ENCODE assay signal across 9 cellular contexts in the genomic region with DNA sequence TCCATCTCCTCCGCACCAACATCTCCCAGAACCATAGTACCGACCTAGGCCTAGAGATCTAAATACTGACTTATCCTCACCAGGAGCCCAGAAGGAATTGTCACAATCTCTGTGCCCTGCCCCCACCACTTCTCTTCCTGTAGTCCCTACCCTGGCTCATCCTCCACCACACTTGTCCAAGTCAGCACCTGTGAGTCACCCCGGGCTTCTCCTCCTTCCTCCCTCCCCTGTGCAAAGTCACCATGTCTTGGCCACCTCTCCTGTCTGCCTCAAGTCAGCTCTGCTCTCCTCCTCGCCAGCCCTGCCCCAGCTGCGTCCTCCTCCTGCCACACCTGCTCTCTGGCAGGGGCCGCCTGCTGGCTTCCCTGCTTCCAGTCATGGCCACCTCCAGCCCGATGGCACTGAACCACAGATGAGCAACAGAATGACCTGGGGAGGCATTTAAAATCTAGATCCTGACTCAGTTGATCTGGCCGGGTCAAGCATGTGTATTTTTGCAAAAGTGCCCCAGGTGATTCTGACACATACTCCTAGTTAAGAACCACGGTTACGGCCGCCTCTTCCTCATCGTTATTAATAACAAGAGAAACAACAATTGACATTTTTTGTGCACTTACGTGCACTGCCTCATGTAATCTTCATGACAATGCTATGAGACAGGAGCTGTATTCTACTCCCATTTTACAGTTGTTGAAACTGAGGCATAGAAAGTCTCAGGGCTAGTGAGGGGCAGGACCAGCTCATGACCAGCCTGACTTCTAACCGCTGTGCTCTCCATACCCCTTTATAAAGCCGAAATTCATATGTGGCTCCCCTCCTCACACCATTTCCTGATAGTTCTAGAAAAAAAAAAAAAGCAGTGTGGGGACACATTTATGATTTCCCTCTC. TPM values are rescaled to one million over a fixed set of nuclear protein-coding genes. Genes with fewer than 3 reads are reported as not detected.
DNase-seq lines count a peak whose midpoint lies in the region; ATAC-seq and TF ChIP-seq lines count a peak whose summit lies in the region.
"Had no signal": no experiment of that assay in that cellular context is flagged by ENCODE, and none has a peak within 500 bp of the region (broad histone marks: within the 10 kb centered on the region; RNA-seq: fewer than 3 reads in every experiment).

No MANE protein-coding gene starts in this region.

- CTCF ChIA-PET in activated CD4-positive, alpha-beta T cell treated with anti-CD3 and anti-CD28 coated beads, Interleukin-2, amount 10 ng/mL, durations not matched to agents 7 days and 5 days (lab: Charles Lee): interaction anchor here (1.1 kb wide), 1 partner anchor 9 kb away, joined by 4 read pairs; no protein-coding TSS in a partner anchor

- no peak for ATAC-seq in HG03520 (IDR thresholded peaks at IDR 0.05; ENCODE audit: unreplicated experiment)

- TF ChIP-seq CTCF in glutamatergic neuron (IDR thresholded peaks at IDR 0.05; ENCODE audit: partially characterized antibody, unreplicated experiment): no peak

- peaks cover 21% of the 10 kb centered on the region for H3K4me1 Mint-ChIP-seq in activated CD4-positive, alpha-beta T cell treated with anti-CD3 and anti-CD28 coated beads, Interleukin-2, amount 10 ng/mL, durations not matched to agents 7 days and 5 days
- peaks cover 2% of the 10 kb centered on the region for H3K4me1 Mint-ChIP-seq in glutamatergic neuron (ENCODE audit: low read depth, unreplicated experiment)

- H3K9me3 Mint-ChIP-seq in activated CD4-positive, alpha-beta T cell treated with anti-CD3 and anti-CD28 coated beads, Interleukin-2, amount 10 ng/mL, durations not matched to agents 7 days and 5 days: no peaks in the 10 kb centered on the region
- peaks cover 4% of the 10 kb centered on the region for H3K9me3 Mint-ChIP-seq in glutamatergic neuron (ENCODE audit: unreplicated experiment)

- no peaks in the 10 kb centered on the region for H3K9me3 ChIP-seq in SJSA1 (replicated peaks)

- H3K27me3 Mint-ChIP-seq in activated CD4-positive, alpha-beta T cell treated with anti-CD3 and anti-CD28 coated beads, Interleukin-2, amount 10 ng/mL, durations not matched to agents 7 days and 5 days: no peaks in the 10 kb centered on the region
- no peaks in the 10 kb centered on the region for H3K27me3 Mint-ChIP-seq in glutamatergic neuron (ENCODE audit: unreplicated experiment)

- no peak overlapping the region for H3K27ac ChIP-seq in SJSA1

- peak; percentile 51 for DNase-seq in activated CD4-positive, alpha-beta T cell treated with anti-CD3 and anti-CD28 coated beads for 48 hours
- no peak for DNase-seq in activated CD4-positive, alpha-beta T cell treated with anti-CD3 and anti-CD28 coated beads, Interleukin-2, amount 10 ng/mL, durations not matched to agents 7 days and 5 days
- DNase-seq in SJSA1 (ENCODE audit: low read depth in 1 of 2, low spot score in 2 of 2) (peak; percentile 11 to 59), glutamatergic neuron (no peak), hippocampal formation (lab: John Stamatoyannopoulos, UW) (no peak), middle frontal gyrus (ENCODE audit: extremely low spot score, low spot score) (no peak)
- peak; percentile 9 to 16 for DNase-seq in stimulated activated CD4-positive, alpha-beta T cell treated with anti-CD3 and anti-CD28 coated beads, Interleukin-4, amount 100 ng/mL, for 48 hours (ENCODE audit: low read depth in 2 of 2)
- DNase-seq: NCI-H1092 had no signal

- H3K4me3 Mint-ChIP-seq in activated CD4-positive, alpha-beta T cell treated with anti-CD3 and anti-CD28 coated beads, Interleukin-2, amount 10 ng/mL, durations not matched to agents 7 days and 5 days: no peak overlapping the region
- no peak overlapping the region for H3K4me3 Mint-ChIP-seq in glutamatergic neuron (ENCODE audit: unreplicated experiment)

- H3K4me1 ChIP-seq in SJSA1 (replicated peaks): peaks cover 6% of the 10 kb centered on the region; the same call in 1 of the 2 replicates

- H3K27me3 ChIP-seq in SJSA1 (replicated peaks): no peaks in the 10 kb centered on the region

- POLR2A ChIA-PET in activated CD4-positive, alpha-beta T cell treated with anti-CD3 and anti-CD28 coated beads, Interleukin-2, amount 10 ng/mL, durations not matched to agents 7 days and 5 days (lab: Charles Lee): no interaction called here

- H3K27ac Mint-ChIP-seq in activated CD4-positive, alpha-beta T cell treated with anti-CD3 and anti-CD28 coated beads, Interleukin-2, amount 10 ng/mL, durations not matched to agents 7 days and 5 days: no peak overlapping the region
- H3K27ac Mint-ChIP-seq in glutamatergic neuron (ENCODE audit: unreplicated experiment): peak overlapping the region; percentile 55

- no peaks in the 10 kb centered on the region for H3K36me3 ChIP-seq in SJSA1

- H3K36me3 Mint-ChIP-seq in activated CD4-positive, alpha-beta T cell treated with anti-CD3 and anti-CD28 coated beads, Interleukin-2, amount 10 ng/mL, durations not matched to agents 7 days and 5 days (ENCODE audit: low read depth): peaks cover 1% of the 10 kb centered on the region
- H3K36me3 Mint-ChIP-seq in glutamatergic neuron (ENCODE audit: unreplicated experiment): peaks cover 4% of the 10 kb centered on the region

- H3K4me3 ChIP-seq in SJSA1: no peak overlapping the region

RNA-seq across cellular contexts. Expression of a gene that starts 36.1 kb away (rescaled TPM):
- total RNA-seq in activated CD4-positive, alpha-beta T cell treated with anti-CD3 and anti-CD28 coated beads, Interleukin-2, amount 10 ng/mL, durations not matched to agents 7 days and 5 days: under 1 TPM; 0.69 to 0.99 TPM
- 0.08 TPM in 1 of 2 replicates, not detected in the other for total RNA-seq in SJSA1 (2014; rRNA removed; shearing (Covaris generic))
- 2.5 TPM for total RNA-seq in glutamatergic neuron (ENCODE audit: unreplicated experiment)

Comparison
In these comparisons a context has a peak if more than half of its experiments do, and no peak if none do; other contexts are left out.
1. DNase-seq: peak in activated CD4-positive, alpha-beta T cell treated with anti-CD3 and anti-CD28 coated beads for 48 hours (single experiment), SJSA1 (2 of 2) and stimulated activated CD4-positive, alpha-beta T cell treated with anti-CD3 and anti-CD28 coated beads, Interleukin-4, amount 100 ng/mL, for 48 hours (2 of 2); none in activated CD4-positive, alpha-beta T cell treated with anti-CD3 and anti-CD28 coated beads, Interleukin-2, amount 10 ng/mL, durations not matched to agents 7 days and 5 days (single experiment), glutamatergic neuron (single experiment), hippocampal formation (0 of 2) and middle frontal gyrus (single experiment).